11 cellular contexts compared by ENCODE assay signal in the genomic region with DNA sequence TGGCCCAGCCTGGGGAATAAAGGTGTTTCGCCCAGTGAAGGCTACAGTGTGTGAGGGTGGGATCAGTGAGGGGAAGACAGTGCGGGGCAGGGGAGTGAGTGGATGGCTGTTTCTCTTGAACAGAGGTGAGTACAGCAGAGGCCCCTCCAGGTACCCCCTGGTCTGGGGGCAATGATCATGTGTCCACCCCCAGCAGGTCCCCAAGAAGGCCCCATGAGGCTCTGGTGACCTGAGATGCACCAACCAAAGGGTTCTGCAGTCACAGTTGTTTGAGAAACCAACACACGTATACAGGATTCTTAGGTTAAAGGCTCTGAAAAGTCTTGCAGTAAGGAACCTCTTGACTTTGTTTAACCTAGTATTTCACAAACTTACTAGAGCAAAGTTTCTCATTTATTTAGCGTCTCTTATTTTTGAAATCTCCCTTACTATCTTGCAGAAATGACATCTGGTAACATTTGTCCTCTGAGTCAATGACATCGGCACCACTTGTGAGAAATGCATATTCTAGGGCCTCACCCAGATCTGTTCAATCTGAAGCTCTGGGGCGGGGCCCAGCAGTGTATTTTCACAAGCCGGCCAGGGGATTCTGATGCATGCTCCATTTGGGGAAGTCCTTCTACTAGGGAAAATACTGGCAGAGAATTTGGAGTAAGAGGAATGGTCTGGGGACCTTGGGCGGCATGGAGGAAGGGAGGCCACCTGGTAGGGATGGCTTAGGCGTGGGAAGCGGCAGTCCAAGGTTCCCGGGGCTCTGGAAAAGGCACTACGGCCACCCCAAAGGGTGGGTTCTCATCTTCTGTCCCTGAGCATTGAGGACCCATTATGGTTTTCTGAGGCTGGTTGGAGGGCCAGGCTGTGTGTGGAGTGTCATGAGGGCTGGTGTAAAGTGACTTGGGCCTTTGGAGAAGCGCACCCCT.
A peak's percentile ranks its signal among the peaks of the same experiment; 100 is the strongest.
DNase-seq lines count a peak whose midpoint lies in the region; ATAC-seq, FAIRE-seq and TF ChIP-seq lines count a peak whose summit lies in the region.
"Had no signal": no experiment of that assay in that cellular context is flagged by ENCODE, and none has a peak within 500 bp of the region (broad histone marks: within the 10 kb centered on the region; RNA-seq: fewer than 3 reads in every experiment).

No MANE protein-coding gene starts in this region.

- peak overlapping the region; percentile 3; the same call in 1 of the 2 replicates for H2AK5ac ChIP-seq in H1 (ENCODE audit: low read depth, low read length)

- no peak overlapping the region for H2AFZ ChIP-seq in H1 (ENCODE audit: low read length)
- no peak overlapping the region for H2AFZ ChIP-seq in neural cell (ENCODE audit: low read depth, low read length)

- H3K4me3 ChIP-seq in A549 (no peak overlapping the region), H1 (ENCODE audit: extremely low read depth in 1 of 4, insufficient read depth in 2 of 4, low read depth in 3 of 4, low read length in 4 of 4) (no peak overlapping the region), neural cell (ENCODE audit: low read length) (peak overlapping the region; percentile 45)
- H3K4me3 ChIP-seq: K562, SJSA1 had no signal

- peak overlapping the region; percentile 94; the same call in 1 of the 2 replicates for H2BK12ac ChIP-seq in H1 (ENCODE audit: low read depth, low read length)

- H4K20me1 ChIP-seq in H1 (replicated peaks in 1 of 2; ENCODE audit: control insufficient read depth in 1 of 2, insufficient read depth in 2 of 2, low read length in 2 of 2) (no peaks in the 10 kb centered on the region), neural cell (ENCODE audit: insufficient read depth) (no peaks in the 10 kb centered on the region)

- peaks cover 5% of the 10 kb centered on the region for H3K27me3 Mint-ChIP-seq in IgD-negative memory B cell

- H3K23ac ChIP-seq in H1 (ENCODE audit: insufficient read length) = no peak overlapping the region

- POLR2A ChIA-PET in A549 (lab: Yijun Ruan, JAX) = interaction anchor here (0.6 kb wide), 1 partner anchor 260 kb away, joined by 3 read pairs; no protein-coding TSS in a partner anchor
- POLR2A ChIA-PET in H1 (lab: Charles Lee; ENCODE audit: partially characterized antibody) = no interaction called here
- POLR2A ChIA-PET in RWPE1 (lab: Yijun Ruan, JAX; ENCODE audit: low non-redundant PET) = no interaction called here

- H2BK5ac ChIP-seq in H1 (ENCODE audit: low read depth, low read length) = no peak overlapping the region

- H3K27me3 ChIP-seq in H1 (replicated peaks in 1 of 4; ENCODE audit: control insufficient read depth in 3 of 4, extremely low read depth in 1 of 4, insufficient read depth in 3 of 4, low read length in 3 of 4) (peaks cover 0 to 14% (median 9%) of the 10 kb centered on the region in 4 experiments; a peak in 6 of 7 replicates), neural cell (ENCODE audit: insufficient read depth, low read depth, low read length) (no peaks in the 10 kb centered on the region)
- H3K27me3 ChIP-seq: SJSA1 had no signal

- no peak for TF ChIP-seq RAD21 in A549 (conservative IDR thresholded peaks at IDR 0.05 in 1 of 2, IDR thresholded peaks at IDR 0.05 in 1 of 2)
- no peak for TF ChIP-seq RAD21 in H1 (IDR thresholded peaks at IDR 0.05 in 1 of 2, conservative IDR thresholded peaks at IDR 0.05 in 1 of 2; ENCODE audit: low read depth in 2 of 2, low read length in 2 of 2)
- no peak for TF ChIP-seq RAD21 in neural cell (conservative IDR thresholded peaks at IDR 0.05)

- no peaks in the 10 kb centered on the region for H3K36me3 Mint-ChIP-seq in IgD-negative memory B cell

- WGBS in A549 (ENCODE audit: missing lambda C conversion rate) = 87% methylated on average over 13 of the region's 13 CpGs
- 86% methylated on average over 12 of the region's 13 CpGs; no CpG with 5 or more reads in 1 of the 2 experiments for WGBS in H1 (ENCODE audit: extremely low coverage in 1 of 2, insufficient coverage in 1 of 2, insufficient read length in 1 of 2, insufficient replicate concordance in 2 of 2, low coverage in 1 of 2, low lambda C conversion rate in 2 of 2, missing lambda C conversion rate in 1 of 2), 2 experiments

- ATAC-seq in A549 (no peak), GM21786 (IDR thresholded peaks at IDR 0.05; ENCODE audit: unreplicated experiment) (no peak), GM21367 (IDR thresholded peaks at IDR 0.05; ENCODE audit: unreplicated experiment) (no peak)
- ATAC-seq: K562 had no signal

- H3K9ac ChIP-seq in H1 (replicated peaks in 1 of 4; ENCODE audit: extremely low read depth in 1 of 4, low read depth in 3 of 4, low read length in 3 of 4) (no peak overlapping the region), neural cell (ENCODE audit: low read length) (peak overlapping the region; percentile 38)

- H3K4me1 ChIP-seq in A549 (peaks cover 14% of the 10 kb centered on the region; the same call in 2 of the 3 replicates), H1 (replicated peaks in 1 of 4; ENCODE audit: control insufficient read depth in 3 of 4, insufficient read depth in 4 of 4, low read length in 3 of 4) (peaks cover 3 to 26% (median 18%) of the 10 kb centered on the region in 4 experiments)

- H3K4me2 ChIP-seq in A549 = peak overlapping the region; percentile 92
- peak overlapping the region in 1 of 2 experiments; percentile 83; a peak in 3 of 4 replicates for H3K4me2 ChIP-seq in H1 (ENCODE audit: insufficient read depth in 1 of 2, low read depth in 2 of 2, low read length in 2 of 2)
- no peak overlapping the region for H3K4me2 ChIP-seq in neural cell (ENCODE audit: low read length)

- H3K56ac ChIP-seq in H1 (replicated peaks; ENCODE audit: insufficient read length, low read depth, low read length) = no peak overlapping the region

- H3K23me2 ChIP-seq in H1 (ENCODE audit: low read depth, low read length) = peaks cover 11% of the 10 kb centered on the region

- H3K18ac ChIP-seq in H1 (ENCODE audit: extremely low read depth, low read length) = no peak overlapping the region; the same call in 1 of the 2 replicates

- 0 out of 2 replicates have a peak overlapping the region, but pooled peaks have one; percentile 0 for H4K8ac ChIP-seq in H1 (ENCODE audit: extremely low read depth, insufficient read depth, low read length)

- H3K4me1 Mint-ChIP-seq in IgD-negative memory B cell = peaks cover 1 to 6% (median 4%) of the 10 kb centered on the region in 3 donors

- H3K79me1 ChIP-seq in H1 (ENCODE audit: low read depth, low read length) = no peaks in the 10 kb centered on the region

- TF ChIP-seq POLR2A in A549 (IDR thresholded peaks at IDR 0.05; ENCODE audit: low read length) (no peak), H1 (IDR thresholded peaks at IDR 0.05; ENCODE audit: control extremely low read depth in 1 of 2, low read depth in 2 of 2, low read length in 2 of 2) (no peak)

- H2BK15ac ChIP-seq in H1 (ENCODE audit: low read length) = no peak overlapping the region

- peak overlapping the region; percentile 9 to 93 (median 82) for H3K4me3 Mint-ChIP-seq in IgD-negative memory B cell

- no peak for TF ChIP-seq EP300 in A549 (IDR thresholded peaks at IDR 0.05)
- no peak for TF ChIP-seq EP300 in H1 (IDR thresholded peaks at IDR 0.05; ENCODE audit: borderline replicate concordance in 1 of 2, low read depth in 2 of 2, low read length in 2 of 2)
- no peak for TF ChIP-seq EP300 in neural cell (conservative IDR thresholded peaks at IDR 0.05; ENCODE audit: poor library complexity, severe bottlenecking)

- H3K27ac ChIP-seq in A549 (peak overlapping the region in 1 of 2 experiments; percentile 85; a peak in 2 of 6 replicates), H1 (ENCODE audit: low read depth, low read length) (no peak overlapping the region), neural cell (ENCODE audit: low read length) (peak overlapping the region; percentile 47), RWPE1 (no peak overlapping the region)
- H3K27ac ChIP-seq: SJSA1 had no signal

- no peak overlapping the region for H2BK20ac ChIP-seq in H1 (ENCODE audit: low read length)

- H3K9me2 ChIP-seq in neural cell (ENCODE audit: insufficient read depth, low read length) = no peaks in the 10 kb centered on the region

- H3K14ac ChIP-seq in H1 (ENCODE audit: insufficient read length) = no peak overlapping the region

- H3K27ac Mint-ChIP-seq in IgD-negative memory B cell = peak overlapping the region in 2 of 3 donors; percentile 65 to 84

- DNase-seq in A549 (ENCODE audit: low read depth in 1 of 2, low spot score in 1 of 2) = no peak
- no peak for DNase-seq in H1 (ENCODE audit: low read depth in 1 of 2, low spot score in 2 of 2)
- no peak for DNase-seq in hepatic stellate cell (ENCODE audit: low spot score)
- DNase-seq in RWPE1 (ENCODE audit: low spot score) = no peak

- no peaks in the 10 kb centered on the region for H3F3A ChIP-seq in neural cell (ENCODE audit: insufficient read depth, low read length, poor library complexity, severe bottlenecking)

- no peaks in the 10 kb centered on the region for H3K79me2 ChIP-seq in H1 (ENCODE audit: control insufficient read depth in 1 of 2, insufficient read depth in 2 of 2, low read length in 2 of 2)
- no peaks in the 10 kb centered on the region for H3K79me2 ChIP-seq in neural cell (replicated peaks; ENCODE audit: insufficient read depth, low read length)

- H3K4ac ChIP-seq in H1 (replicated peaks; ENCODE audit: insufficient read length, low read depth, low read length) = no peak overlapping the region

- no peaks in the 10 kb centered on the region for H3K9me3 Mint-ChIP-seq in IgD-negative memory B cell

- H3K9me3 ChIP-seq in A549 (no peaks in the 10 kb centered on the region), H1 (ENCODE audit: insufficient read depth in 2 of 2, low read depth in 1 of 2, low read length in 1 of 2) (no peaks in the 10 kb centered on the region), neural cell (ENCODE audit: low read length) (no peaks in the 10 kb centered on the region)
- H3K9me3 ChIP-seq: SJSA1 had no signal

- H3K36me3 ChIP-seq in H1 (ENCODE audit: control insufficient read depth in 2 of 4, insufficient read depth in 4 of 4, low read length in 3 of 4) = no peaks in the 10 kb centered on the region
- H3K36me3 ChIP-seq in neural cell (ENCODE audit: insufficient read depth, low read length) = no peaks in the 10 kb centered on the region
- H3K36me3 ChIP-seq: SJSA1 had no signal

- no peak for TF ChIP-seq CTCF in A549 (IDR thresholded peaks at IDR 0.05)
- TF ChIP-seq CTCF in H1 (IDR thresholded peaks at IDR 0.05; ENCODE audit: control extremely low read depth in 1 of 3, insufficient read depth in 1 of 3, low read depth in 1 of 3, low read length in 3 of 3) = no peak
- TF ChIP-seq CTCF in neural cell (IDR thresholded peaks at IDR 0.05; ENCODE audit: poor library complexity, severe bottlenecking) = no peak
- TF ChIP-seq CTCF in RWPE1 (conservative IDR thresholded peaks at IDR 0.05; ENCODE audit: low read depth) = no peak

- no peak overlapping the region for H2BK120ac ChIP-seq in H1 (replicated peaks; ENCODE audit: low read depth, low read length)

- FAIRE-seq in A549 (lab: Jason Lieb, UNC) = no peak
- FAIRE-seq in H1 (lab: Jason Lieb, UNC) = no peak
- FAIRE-seq: GM12878, K562 had no signal

- H4K91ac ChIP-seq in H1 (replicated peaks; ENCODE audit: insufficient read length, low read length) = no peak overlapping the region

- CTCF ChIA-PET in A549 (lab: Yijun Ruan, JAX) (interaction anchor here (0.6 to 1.1 kb wide), 2 partner anchors 30 to 183 kb away, joined by 3 to 4 read pairs; no protein-coding TSS in a partner anchor), H1 (lab: Charles Lee; ENCODE audit: partially characterized antibody) (no interaction called here), RWPE1 (lab: Yijun Ruan, JAX) (no interaction called here)

- H4K5ac ChIP-seq in H1 (ENCODE audit: insufficient read length, low read depth, low read length) = no peak overlapping the region
